19 cellular contexts compared by ENCODE assay signal in genomic region chr11:82994615-82995014, GRCh38.
DNase-seq lines count a peak whose midpoint lies in the region; ATAC-seq and TF ChIP-seq lines count a peak whose summit lies in the region.
"Had no signal": no experiment of that assay in that cellular context is flagged by ENCODE, and none has a peak within 500 bp of the region (broad histone marks: within the 10 kb centered on the region; RNA-seq: fewer than 3 reads in every experiment).

No MANE protein-coding gene starts in this region.

- H3K4me3 ChIP-seq in LNCaP clone FGC (ENCODE audit: low read depth, low read length) = no peak overlapping the region
- H3K4me3 ChIP-seq in H7 (ENCODE audit: insufficient read depth, low read depth, low read length) = no peak overlapping the region
- H3K4me3 ChIP-seq: right lobe of liver, transverse colon had no signal

- H3K9me3 Mint-ChIP-seq in osteocyte (ENCODE audit: unreplicated experiment) = no peaks in the 10 kb centered on the region
- H3K9me3 Mint-ChIP-seq in natural killer cell = no peaks in the 10 kb centered on the region
- H3K9me3 Mint-ChIP-seq: CD8-positive, alpha-beta T cell; naive thymus-derived CD8-positive, alpha-beta T cell had no signal

- peaks cover 26% of the 10 kb centered on the region for H3K36me3 Mint-ChIP-seq in osteocyte (ENCODE audit: unreplicated experiment)
- no peaks in the 10 kb centered on the region for H3K36me3 Mint-ChIP-seq in natural killer cell

- peak overlapping the region; percentile 83 for H3K27ac Mint-ChIP-seq in osteocyte (ENCODE audit: unreplicated experiment)
- no peak overlapping the region for H3K27ac Mint-ChIP-seq in natural killer cell
- H3K27ac Mint-ChIP-seq: activated CD8-positive, alpha-beta memory T cell treated with anti-CD3 and anti-CD28 coated beads, Interleukin-2, amount 10 ng/mL, durations not matched to agents 7 days and 5 days had no signal

- H3K4me1 Mint-ChIP-seq in osteocyte (ENCODE audit: unreplicated experiment) (peaks cover 83% of the 10 kb centered on the region), natural killer cell (peaks cover 10 to 18% of the 10 kb centered on the region in 2 donors)

- H3K27me3 Mint-ChIP-seq in osteocyte (ENCODE audit: unreplicated experiment) (no peaks in the 10 kb centered on the region), natural killer cell (ENCODE audit: low read depth in 2 of 2) (no peaks in the 10 kb centered on the region)
- H3K27me3 Mint-ChIP-seq: activated CD4-positive, alpha-beta T cell treated with anti-CD3 and anti-CD28 coated beads for 36 hours; activated CD8-positive, alpha-beta memory T cell treated with anti-CD3 and anti-CD28 coated beads, Interleukin-2, amount 10 ng/mL, durations not matched to agents 7 days and 5 days; naive thymus-derived CD8-positive, alpha-beta T cell had no signal

- in situ Hi-C loops in G401 (cut with HindIII; ENCODE audit: low sequenced_read_pairs) = no loop called here

- ATAC-seq in natural killer cell = no peak
- ATAC-seq: activated CD4-positive, alpha-beta T cell treated with anti-CD3 and anti-CD28 coated beads for 36 hours; activated CD8-positive, alpha-beta memory T cell treated with anti-CD3 and anti-CD28 coated beads, Interleukin-2, amount 10 ng/mL, durations not matched to agents 7 days and 5 days; CD8-positive, alpha-beta T cell; HCT116; naive thymus-derived CD8-positive, alpha-beta T cell; right lobe of liver; SK-N-SH treated with all-trans-retinoic acid at 6 μM for 48 hours had no signal

- peak; percentile 18 for DNase-seq in G401 (ENCODE audit: low spot score)
- peak; percentile 31 for DNase-seq in LNCaP clone FGC (ENCODE audit: low read depth)
- peak; percentile 19 for DNase-seq in cerebellar cortex (ENCODE audit: low spot score)
- no peak for DNase-seq in osteocyte (ENCODE audit: extremely low spot score, unreplicated experiment)
- DNase-seq in H7 = no peak
- no peak for DNase-seq in natural killer cell
- DNase-seq in GM20000 (ENCODE audit: low spot score) = no peak
- no peak for DNase-seq in NCI-H526 treated with DMSO at 0.1 percent for 48 hours (lab: John Stamatoyannopoulos, UW)
- DNase-seq: activated CD4-positive, alpha-beta T cell treated with anti-CD3 and anti-CD28 coated beads for 36 hours; activated CD8-positive, alpha-beta memory T cell treated with anti-CD3 and anti-CD28 coated beads, Interleukin-2, amount 10 ng/mL, durations not matched to agents 7 days and 5 days; CD8-positive, alpha-beta T cell; DMS53; naive thymus-derived CD8-positive, alpha-beta T cell; NCI-H1105; NCI-H446 treated with DMSO at 0.1 percent for 48 hours; right lobe of liver; transverse colon had no signal

- no peaks in the 10 kb centered on the region for H3K36me3 ChIP-seq in H7 (replicated peaks; ENCODE audit: control insufficient read depth, insufficient read depth, low read length)
- H3K36me3 ChIP-seq: right lobe of liver, transverse colon had no signal

- intact Hi-C loops in natural killer cell (cut with micrococcal nuclease) = no loop called here

- TF ChIP-seq CTCF in LNCaP clone FGC (IDR thresholded peaks at IDR 0.05; ENCODE audit: control insufficient read depth, extremely low read depth, insufficient read depth) (no peak), osteocyte (IDR thresholded peaks at IDR 0.05) (no peak), natural killer cell (IDR thresholded peaks at IDR 0.05) (no peak), GM20000 (IDR thresholded peaks at IDR 0.05; ENCODE audit: extremely low read depth, missing control alignments) (no peak)

- no peaks in the 10 kb centered on the region for H3K27me3 ChIP-seq in H7 (ENCODE audit: control insufficient read depth, insufficient read depth, low read length)
- H3K27me3 ChIP-seq: right lobe of liver, transverse colon had no signal

- H3K4me3 Mint-ChIP-seq in osteocyte (ENCODE audit: unreplicated experiment) (no peak overlapping the region), natural killer cell (no peak overlapping the region)
- H3K4me3 Mint-ChIP-seq: activated CD4-positive, alpha-beta T cell treated with anti-CD3 and anti-CD28 coated beads for 36 hours; activated CD8-positive, alpha-beta memory T cell treated with anti-CD3 and anti-CD28 coated beads, Interleukin-2, amount 10 ng/mL, durations not matched to agents 7 days and 5 days; CD8-positive, alpha-beta T cell; naive thymus-derived CD8-positive, alpha-beta T cell had no signal

Comparison
In these comparisons a context has a peak if more than half of its experiments do, and no peak if none do; other contexts are left out.
1. DNase-seq: peak in G401 (single experiment), LNCaP clone FGC (single experiment) and cerebellar cortex (single experiment); none in osteocyte (single experiment), H7 (single experiment), natural killer cell (single experiment), GM20000 (single experiment) and NCI-H526 treated with DMSO at 0.1 percent for 48 hours (single experiment).